22 cellular contexts compared by ENCODE assay signal in genomic region chr6:70353343-70353913, GRCh38. TPM values are rescaled to one million over a fixed set of nuclear protein-coding genes. Genes with fewer than 3 reads are reported as not detected.
A peak's percentile ranks its signal among the peaks of the same experiment; 100 is the strongest.
DNase-seq lines count a peak whose midpoint lies in the region; ATAC-seq and TF ChIP-seq lines count a peak whose summit lies in the region.
"Had no signal": no experiment of that assay in that cellular context is flagged by ENCODE, and none has a peak within 500 bp of the region (broad histone marks: within the 10 kb centered on the region; RNA-seq: fewer than 3 reads in every experiment).

No MANE protein-coding gene starts in this region.

- H3K27me3 ChIP-seq in endodermal cell (ENCODE audit: control insufficient read depth, insufficient read depth, low read length, poor library complexity, severe bottlenecking): no peaks in the 10 kb centered on the region
- H3K27me3 ChIP-seq: BLaER1 had no signal

- H3K4me3 Mint-ChIP-seq in endodermal cell: no peak overlapping the region
- H3K4me3 Mint-ChIP-seq: CD4-positive, alpha-beta T cell; IgD-negative memory B cell had no signal

- no peaks in the 10 kb centered on the region for H3K9me3 ChIP-seq in HEK293 (ENCODE audit: control insufficient read depth, insufficient read depth, low read depth, low read length)
- H3K9me3 ChIP-seq in SK-N-MC (ENCODE audit: low read depth, low read length): no peaks in the 10 kb centered on the region
- no peaks in the 10 kb centered on the region for H3K9me3 ChIP-seq in endodermal cell (ENCODE audit: control insufficient read depth, low read length)

- H3K27ac Mint-ChIP-seq in endodermal cell: no peak overlapping the region
- H3K27ac Mint-ChIP-seq: CD4-positive, alpha-beta T cell had no signal

- no peaks in the 10 kb centered on the region for H3K9me3 Mint-ChIP-seq in endodermal cell
- H3K9me3 Mint-ChIP-seq: CD4-positive, alpha-beta T cell; IgD-negative memory B cell had no signal

- TF ChIP-seq CTCF in HEK293 (tag by site-specific recombination; IDR thresholded peaks at IDR 0.05) (no peak), endodermal cell (conservative IDR thresholded peaks at IDR 0.05) (no peak)

- H3K4me1 Mint-ChIP-seq in endodermal cell: peaks cover 12% of the 10 kb centered on the region
- H3K4me1 Mint-ChIP-seq: IgD-negative memory B cell had no signal

- no peak overlapping the region for H3K9ac ChIP-seq in SK-N-MC (ENCODE audit: insufficient read length)
- no peak overlapping the region for H3K9ac ChIP-seq in endodermal cell (ENCODE audit: extremely low read depth, low read length, poor library complexity, severe bottlenecking)
- H3K9ac ChIP-seq: BLaER1 had no signal

- H3K27ac ChIP-seq in HEK293 (ENCODE audit: extremely low read depth, low read depth, low read length): no peak overlapping the region
- peak overlapping the region; percentile 97 for H3K27ac ChIP-seq in SK-N-MC
- H3K27ac ChIP-seq in endodermal cell (ENCODE audit: low read depth, low read length): no peak overlapping the region
- H3K27ac ChIP-seq: BLaER1 had no signal

- no peaks in the 10 kb centered on the region for H3K36me3 Mint-ChIP-seq in endodermal cell (ENCODE audit: low read depth)
- H3K36me3 Mint-ChIP-seq: IgD-negative memory B cell had no signal

- peak; percentile 54 for DNase-seq in Caki2 (ENCODE audit: low read depth)
- no peak for DNase-seq in SK-N-MC (ENCODE audit: low read depth, low spot score)
- DNase-seq in kidney glomerular epithelial cell (lab: John Stamatoyannopoulos, UW): peak; percentile 25
- no peak for DNase-seq in endodermal cell
- no peak for DNase-seq in activated CD4-positive, alpha-beta T cell treated with anti-CD3 and anti-CD28 coated beads for 4 hours
- DNase-seq: CD4-positive, alpha-beta T cell; COR-L47; DMS153; Kasumi-1; MM.1S; NCI-H1048; NCI-H1417 treated with DMSO at 0.1 percent for 48 hours; NCI-H187; NCI-H446 treated with DMSO at 0.1 percent for 48 hours; NCI-H69; SIG-M5 had no signal

- WGBS in endodermal cell (ENCODE audit: insufficient coverage in 1 of 2, insufficient read length in 1 of 2), 2 experiments: 91 to 100% methylated on average over 1 to 3 of the region's 3 CpGs

- H3K36me3 ChIP-seq in HEK293 (ENCODE audit: control insufficient read depth in 2 of 2, insufficient read depth in 1 of 2, low read length in 2 of 2) (no peaks in the 10 kb centered on the region), SK-N-MC (ENCODE audit: insufficient read depth, low read length) (no peaks in the 10 kb centered on the region), endodermal cell (ENCODE audit: control insufficient read depth, insufficient read depth, low read length) (no peaks in the 10 kb centered on the region)
- H3K36me3 ChIP-seq: BLaER1 had no signal

- H3K4me3 ChIP-seq in HEK293 (ENCODE audit: low read depth, low read length) (no peak overlapping the region), SK-N-MC (no peak overlapping the region), endodermal cell (ENCODE audit: low read length) (no peak overlapping the region)
- H3K4me3 ChIP-seq: BLaER1 had no signal

- H3K4me1 ChIP-seq in HEK293 (ENCODE audit: control insufficient read depth, insufficient read depth, low read length) (no peaks in the 10 kb centered on the region), endodermal cell (ENCODE audit: control insufficient read depth, insufficient read depth, low read length) (no peaks in the 10 kb centered on the region)
- H3K4me1 ChIP-seq: BLaER1 had no signal

- H3K27me3 Mint-ChIP-seq in endodermal cell (ENCODE audit: insufficient read depth): no peaks in the 10 kb centered on the region
- H3K27me3 Mint-ChIP-seq: CD4-positive, alpha-beta T cell had no signal

- ATAC-seq in HG03039 (IDR thresholded peaks at IDR 0.05; ENCODE audit: unreplicated experiment): no peak
- ATAC-seq: HCT116, SK-N-SH treated with all-trans-retinoic acid at 6 μM for 48 hours had no signal

- in situ Hi-C loops in Caki2 (cut with HindIII; ENCODE audit: low pct_unique_long_range_greater_than_20kb, low sequenced_read_pairs): no loop called here

- CTCF ChIA-PET in HEK293 (lab: Yijun Ruan, JAX): interaction anchor here (2.8 kb wide), 1 partner anchor 17 kb away, joined by 18 read pairs; no protein-coding TSS in a partner anchor

- POLR2A ChIA-PET in HEK293 (lab: Yijun Ruan, JAX): no interaction called here

TF ChIP-seq in HEK293, 187 proteins besides CTCF, POLR2A, EP300 and RAD21:
- TF ChIP-seq ZNF366 (tag by site-specific recombination; conservative IDR thresholded peaks at IDR 0.05) (peak; percentile 61), SP7 (tag by site-specific recombination; IDR thresholded peaks at IDR 0.05) (no peak), ZFHX2 (tag by site-specific recombination; conservative IDR thresholded peaks at IDR 0.05) (peak; percentile 87), ZNF19 (tag by site-specific recombination; IDR thresholded peaks at IDR 0.05; ENCODE audit: low read depth) (no peak), ZNF473 (tag by site-specific recombination; IDR thresholded peaks at IDR 0.05) (no peak), EGR2 (tag by site-specific recombination; IDR thresholded peaks at IDR 0.05; ENCODE audit: low read depth) (peak; percentile 56; the same call in 1 of the 2 replicates), MZF1 (tag by site-specific recombination; IDR thresholded peaks at IDR 0.05; ENCODE audit: borderline replicate concordance) (no peak), ZNF311 (tag by site-specific recombination; IDR thresholded peaks at IDR 0.05; ENCODE audit: borderline replicate concordance) (no peak), ZNF596 (tag by site-specific recombination; IDR thresholded peaks at IDR 0.05) (no peak), ZSCAN4 (tag by site-specific recombination; IDR thresholded peaks at IDR 0.05) (peak; percentile 84)
- TF ChIP-seq, protein P1, sequence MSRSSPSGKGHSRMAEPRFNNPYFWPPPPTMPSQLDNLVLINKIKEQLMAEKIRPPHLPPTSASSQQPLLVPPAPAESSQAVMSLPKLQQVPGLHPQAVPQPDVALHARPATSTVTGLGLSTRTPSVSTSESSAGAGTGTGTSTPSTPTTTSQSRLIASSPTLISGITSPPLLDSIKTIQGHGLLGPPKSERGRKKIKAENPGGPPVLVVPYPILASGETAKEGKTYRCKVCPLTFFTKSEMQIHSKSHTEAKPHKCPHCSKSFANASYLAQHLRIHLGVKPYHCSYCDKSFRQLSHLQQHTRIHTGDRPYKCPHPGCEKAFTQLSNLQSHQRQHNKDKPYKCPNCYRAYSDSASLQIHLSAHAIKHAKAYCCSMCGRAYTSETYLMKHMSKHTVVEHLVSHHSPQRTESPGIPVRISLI (tag by site-specific recombination; IDR thresholded peaks at IDR 0.05): 0 out of 2 replicates have a peak, but pooled peaks have one; percentile 31
- TF ChIP-seq, protein P2, sequence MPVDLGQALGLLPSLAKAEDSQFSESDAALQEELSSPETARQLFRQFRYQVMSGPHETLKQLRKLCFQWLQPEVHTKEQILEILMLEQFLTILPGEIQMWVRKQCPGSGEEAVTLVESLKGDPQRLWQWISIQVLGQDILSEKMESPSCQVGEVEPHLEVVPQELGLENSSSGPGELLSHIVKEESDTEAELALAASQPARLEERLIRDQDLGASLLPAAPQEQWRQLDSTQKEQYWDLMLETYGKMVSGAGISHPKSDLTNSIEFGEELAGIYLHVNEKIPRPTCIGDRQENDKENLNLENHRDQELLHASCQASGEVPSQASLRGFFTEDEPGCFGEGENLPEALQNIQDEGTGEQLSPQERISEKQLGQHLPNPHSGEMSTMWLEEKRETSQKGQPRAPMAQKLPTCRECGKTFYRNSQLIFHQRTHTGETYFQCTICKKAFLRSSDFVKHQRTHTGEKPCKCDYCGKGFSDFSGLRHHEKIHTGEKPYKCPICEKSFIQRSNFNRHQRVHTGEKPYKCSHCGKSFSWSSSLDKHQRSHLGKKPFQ (tag by site-specific recombination; IDR thresholded peaks at IDR 0.05): no peak

RNA-seq across cellular contexts. Expression of gene COL9A1, which starts 50.5 kb away (rescaled TPM):
- not detected in 2 replicates for total RNA-seq in Caki2 (2014; rRNA removed; shearing (Covaris generic); ENCODE audit: low replicate concordance)
- total RNA-seq in endodermal cell: 1 to 10 TPM; 5.8 to 10.0 TPM
- 21.2 TPM for polyA plus RNA-seq in endodermal cell (2013, experiment 1 of 2)
- 17.2 TPM for polyA plus RNA-seq in endodermal cell (2013, experiment 2 of 2)
- total RNA-seq: CD4-positive, alpha-beta T cell had no signal
- polyA plus RNA-seq: IgD-negative memory B cell had no signal

RNA-seq across cellular contexts. Expression of gene FAM135A, which starts 59.9 kb away (rescaled TPM):
- 2.5 and 3.6 TPM in 2 replicates for total RNA-seq in Caki2 (2014; rRNA removed; shearing (Covaris generic); ENCODE audit: low replicate concordance)
- 10 to 100 TPM; 25.8 to 34.0 TPM for total RNA-seq in endodermal cell
- 24.2 TPM for polyA plus RNA-seq in endodermal cell (2013, experiment 1 of 2)
- polyA plus RNA-seq in endodermal cell (2013, experiment 2 of 2): 19.7 TPM

Comparison
In these comparisons a context has a peak if more than half of its experiments do, and no peak if none do; other contexts are left out.
1. DNase-seq: peak in Caki2 (single experiment) and kidney glomerular epithelial cell (single experiment); none in SK-N-MC (single experiment), endodermal cell (single experiment) and activated CD4-positive, alpha-beta T cell treated with anti-CD3 and anti-CD28 coated beads for 4 hours (0 of 2).